ENCODE assay signal across 8 cellular contexts in the genomic region with DNA sequence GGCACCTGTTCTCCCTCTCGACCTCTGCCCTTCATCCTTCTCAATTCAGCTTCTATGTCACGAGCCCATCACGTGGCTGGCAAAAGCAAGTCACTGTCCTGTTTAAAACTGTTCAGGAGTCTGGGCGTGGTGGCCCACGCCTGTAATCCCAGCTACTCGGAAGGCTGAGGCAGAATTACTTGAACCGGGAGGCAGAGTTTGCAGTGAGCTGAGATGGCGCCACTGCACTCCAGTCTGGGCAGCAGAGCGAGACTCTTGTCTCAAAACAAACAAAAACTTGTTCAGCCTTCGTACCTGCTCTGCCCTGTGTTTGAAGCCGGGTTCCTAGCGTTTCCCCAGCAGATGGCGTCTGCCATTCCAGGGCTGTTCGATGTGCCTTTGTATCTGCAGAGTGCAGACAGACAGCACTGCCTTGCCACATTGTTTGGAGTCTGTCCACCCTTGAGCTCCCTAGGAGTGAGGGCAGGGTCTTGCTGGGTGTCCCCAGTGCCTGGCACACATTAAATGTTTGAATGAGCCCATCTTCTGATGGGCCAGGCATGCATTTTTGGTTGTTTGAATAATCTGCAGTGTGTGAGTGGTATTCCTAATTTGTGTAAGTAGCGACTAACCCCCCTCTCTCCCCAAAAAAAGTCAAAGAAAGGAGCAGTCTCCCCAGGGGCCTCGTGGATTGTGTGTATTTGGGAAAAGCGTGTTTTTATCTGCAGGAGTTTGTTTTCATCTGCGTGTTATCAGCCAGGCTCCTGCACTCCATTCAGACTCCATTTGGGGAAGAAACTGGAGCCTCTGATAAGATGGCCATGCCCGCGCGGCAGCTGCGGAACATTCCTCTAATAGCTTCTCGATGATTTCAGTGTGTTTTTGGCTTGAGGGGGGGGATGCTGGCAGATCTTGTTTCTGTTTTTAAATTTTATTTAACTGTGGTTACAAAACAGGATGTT.
DNase-seq lines count a peak whose midpoint lies in the region; ATAC-seq, FAIRE-seq and TF ChIP-seq lines count a peak whose summit lies in the region.

No MANE protein-coding gene starts in this region.

- intact Hi-C loops in CD14-positive monocyte (cut with micrococcal nuclease) (no loop called here), vagina (cut with DNase I) (no loop called here)

- FAIRE-seq in bronchial epithelial cell (lab: Jason Lieb, UNC): no peak

- peaks cover 3% of the 10 kb centered on the region for H3K36me3 ChIP-seq in bronchial epithelial cell (ENCODE audit: control insufficient read depth, insufficient read depth, low read length)
- peaks cover 0 to 12% (median 2%) of the 10 kb centered on the region in 4 donors for H3K36me3 ChIP-seq in liver (ENCODE audit: control insufficient read depth in 4 of 4, insufficient read depth in 3 of 4, low read depth in 1 of 4, low read length in 3 of 4)
- H3K36me3 ChIP-seq in vagina: peaks cover 0 to 27% of the 10 kb centered on the region in 2 donors

- H3K4me1 Mint-ChIP-seq in CD14-positive monocyte: peaks cover 58% of the 10 kb centered on the region
- peaks cover 4 to 19% of the 10 kb centered on the region in 2 donors for H3K4me1 Mint-ChIP-seq in effector memory CD8-positive, alpha-beta T cell (ENCODE audit: low read depth in 2 of 2)

- H3K27ac ChIP-seq in liver (ENCODE audit: low read depth in 1 of 2, low read length in 2 of 2) (no peak overlapping the region), vagina (peak overlapping the region; percentile 76)

- peaks cover 0 to 2% (median 0%) of the 10 kb centered on the region in 7 donors for H3K9me3 Mint-ChIP-seq in CD14-positive monocyte
- H3K9me3 Mint-ChIP-seq in effector memory CD8-positive, alpha-beta T cell: no peaks in the 10 kb centered on the region

- TF ChIP-seq CTCF in CD14-positive monocyte (IDR thresholded peaks at IDR 0.05) (peak; percentile 46), bronchial epithelial cell (IDR thresholded peaks at IDR 0.05; ENCODE audit: insufficient read depth, low read length, severe bottlenecking) (peak; percentile 77), liver (IDR thresholded peaks at IDR 0.05; ENCODE audit: low read depth, low read length, missing input control) (peak; percentile 12), vagina (IDR thresholded peaks at IDR 0.05) (no peak)

- H3K9me3 ChIP-seq in liver (ENCODE audit: control insufficient read depth in 4 of 4, low read length in 3 of 4) (no peaks in the 10 kb centered on the region), vagina (no peaks in the 10 kb centered on the region)

- peaks cover 0 to 3% (median 0%) of the 10 kb centered on the region in 4 donors for H3K4me1 ChIP-seq in liver (ENCODE audit: control insufficient read depth in 4 of 4, insufficient read depth in 4 of 4, low read length in 3 of 4)
- peaks cover 35% of the 10 kb centered on the region for H3K4me1 ChIP-seq in vagina

- peaks cover 39 to 52% of the 10 kb centered on the region in 2 donors for H3K36me3 Mint-ChIP-seq in CD14-positive monocyte
- H3K36me3 Mint-ChIP-seq in effector memory CD8-positive, alpha-beta T cell (ENCODE audit: insufficient read depth): peaks cover 33% of the 10 kb centered on the region

- no peak for TF ChIP-seq POLR2A in vagina (IDR thresholded peaks at IDR 0.05)

- H3K4me3 Mint-ChIP-seq in CD14-positive monocyte: peak overlapping the region; percentile 12 to 61
- H3K4me3 Mint-ChIP-seq in effector memory CD8-positive, alpha-beta T cell: no peak overlapping the region

- WGBS in liver: 64% methylated on average over 23 of the region's 23 CpGs

- no peak overlapping the region for H3K9ac ChIP-seq in liver (ENCODE audit: low read depth in 1 of 2, low read length in 2 of 2)

- no peak for DNase-seq in CD14-positive monocyte (ENCODE audit: low spot score)
- DNase-seq in NCI-H774 (lab: John Stamatoyannopoulos, UW): peak; percentile 26
- peak; percentile 65 for DNase-seq in bronchial epithelial cell (ENCODE audit: low read depth)
- no peak for DNase-seq in vagina (ENCODE audit: extremely low spot score in 2 of 2)
- DNase-seq in effector memory CD8-positive, alpha-beta T cell: no peak
- no peak for DNase-seq in activated CD4-positive, CD25-positive, alpha-beta regulatory T cell treated with anti-CD3 and anti-CD28 coated beads, Interleukin-2, amount 50 U/mL, for 72 hours

- peak in 1 of 2 donors; percentile 41 for TF ChIP-seq RAD21 in liver (IDR thresholded peaks at IDR 0.05)

- peak overlapping the region in 5 of 7 donors; percentile 15 to 74 (median 37) for H3K27ac Mint-ChIP-seq in CD14-positive monocyte
- H3K27ac Mint-ChIP-seq in effector memory CD8-positive, alpha-beta T cell: peak overlapping the region in 1 of 2 donors; percentile 51

- H3K27me3 Mint-ChIP-seq in CD14-positive monocyte (ENCODE audit: low read depth in 3 of 3): peaks cover 0 to 3% (median 0%) of the 10 kb centered on the region in 3 donors
- H3K27me3 Mint-ChIP-seq in effector memory CD8-positive, alpha-beta T cell: no peaks in the 10 kb centered on the region

- H3K27me3 ChIP-seq in bronchial epithelial cell (ENCODE audit: control insufficient read depth, insufficient read depth, low read length): no peaks in the 10 kb centered on the region
- no peaks in the 10 kb centered on the region for H3K27me3 ChIP-seq in liver (ENCODE audit: control insufficient read depth in 4 of 4, insufficient read depth in 4 of 4, low read length in 3 of 4)
- no peaks in the 10 kb centered on the region for H3K27me3 ChIP-seq in vagina

- H3K4me3 ChIP-seq in bronchial epithelial cell (ENCODE audit: low read depth, low read length): no peak overlapping the region
- no peak overlapping the region for H3K4me3 ChIP-seq in liver (ENCODE audit: low read depth in 1 of 3, low read length in 3 of 3)
- no peak overlapping the region for H3K4me3 ChIP-seq in vagina

- peak; percentile 75 for ATAC-seq in GM19438 (IDR thresholded peaks at IDR 0.05; ENCODE audit: low read depth, unreplicated experiment)
- no peak for ATAC-seq in effector memory CD8-positive, alpha-beta T cell (replicated peaks)

TF ChIP-seq in liver, 16 proteins besides CTCF, POLR2A, EP300 and RAD21:
- TF ChIP-seq REST (IDR thresholded peaks at IDR 0.05) (no peak), YY1 (IDR thresholded peaks at IDR 0.05) (peak; percentile 51), SP1 (IDR thresholded peaks at IDR 0.05) (peak; percentile 16), NR2F2 (IDR thresholded peaks at IDR 0.05) (peak; percentile 30), GABPA (IDR thresholded peaks at IDR 0.05 in 1 of 2, conservative IDR thresholded peaks at IDR 0.05 in 1 of 2) (no peak)

Comparison
In these comparisons a context has a peak if more than half of its experiments do, and no peak if none do; other contexts are left out.
1. DNase-seq: peak in NCI-H774 (single experiment) and bronchial epithelial cell (single experiment); none in CD14-positive monocyte (single experiment), vagina (0 of 2), effector memory CD8-positive, alpha-beta T cell (0 of 3) and activated CD4-positive, CD25-positive, alpha-beta regulatory T cell treated with anti-CD3 and anti-CD28 coated beads, Interleukin-2, amount 50 U/mL, for 72 hours (single experiment).
2. H3K4me3 Mint-ChIP-seq: peak in CD14-positive monocyte (2 of 2); none in effector memory CD8-positive, alpha-beta T cell (0 of 2).
3. CTCF ChIP-seq: peak in CD14-positive monocyte (single experiment), bronchial epithelial cell (single experiment) and liver (single experiment); none in vagina (0 of 3).